In the genomic region with DNA sequence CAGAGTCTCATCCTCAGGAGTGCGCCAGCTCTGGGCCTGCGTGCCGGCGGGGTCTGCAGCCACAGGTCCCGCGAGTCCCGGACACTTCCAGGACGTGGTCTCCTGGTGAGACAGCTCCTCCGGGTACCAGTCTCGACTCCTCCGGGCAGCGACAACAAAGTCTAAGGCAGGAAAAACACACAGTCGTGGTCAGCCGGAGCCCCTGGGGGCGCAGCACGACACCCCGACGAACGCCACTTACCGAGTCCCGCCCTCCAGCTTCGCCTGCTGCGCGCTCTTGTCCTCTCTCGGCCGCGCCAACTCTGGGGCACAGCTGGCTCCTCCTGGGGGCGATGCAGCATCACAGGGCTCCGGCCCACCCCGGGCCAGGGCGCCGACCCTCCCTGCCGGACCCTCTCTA, we compare ENCODE assay signal across 8 cellular contexts. TPM values are rescaled to one million over a fixed set of nuclear protein-coding genes. Genes with fewer than 3 reads are reported as not detected.
DNase-seq lines count a peak whose midpoint lies in the region; ATAC-seq and TF ChIP-seq lines count a peak whose summit lies in the region.

No MANE protein-coding gene starts in this region.

- H3K27me3 ChIP-seq in sigmoid colon = peaks cover 0 to 5% (median 0%) of the 10 kb centered on the region in 3 donors

- no peak for TF ChIP-seq CTCF in glutamatergic neuron (IDR thresholded peaks at IDR 0.05; ENCODE audit: partially characterized antibody, unreplicated experiment)
- TF ChIP-seq CTCF in sigmoid colon (IDR thresholded peaks at IDR 0.05) = no peak

- DNase-seq in ELF-1 (ENCODE audit: low read depth, low spot score) (peak; percentile 45), SK-N-DZ (ENCODE audit: low spot score) (peak; percentile 64), glutamatergic neuron (peak; percentile 76), sigmoid colon (no peak), epidermal melanocyte (ENCODE audit: insufficient read length, low spot score) (no peak), HuH-7 (ENCODE audit: low spot score) (no peak), NOMO-1 (lab: John Stamatoyannopoulos, UW; ENCODE audit: unreplicated experiment in 2 of 2) (no peak)

- H3K4me1 ChIP-seq in sigmoid colon = peaks cover 0 to 21% (median 17%) of the 10 kb centered on the region in 4 donors

- no peak for TF ChIP-seq EP300 in sigmoid colon (IDR thresholded peaks at IDR 0.05)

- peaks cover 8% of the 10 kb centered on the region for H3K36me3 Mint-ChIP-seq in glutamatergic neuron (ENCODE audit: unreplicated experiment)

- H3K27ac Mint-ChIP-seq in glutamatergic neuron (ENCODE audit: unreplicated experiment) = peak overlapping the region; percentile 96

- TF ChIP-seq POLR2A in sigmoid colon (IDR thresholded peaks at IDR 0.05) = no peak

- H3K9me3 Mint-ChIP-seq in glutamatergic neuron (ENCODE audit: unreplicated experiment) = peaks cover 5% of the 10 kb centered on the region

- 24 to 35% methylated on average over 33 of the region's 33 CpGs for WGBS in sigmoid colon, 2 donors

- H3K4me3 ChIP-seq in sigmoid colon = peak overlapping the region; percentile 44 to 70 (median 62)

- no peaks in the 10 kb centered on the region for H3K9me3 ChIP-seq in sigmoid colon

- peaks cover 6% of the 10 kb centered on the region for H3K4me1 Mint-ChIP-seq in glutamatergic neuron (ENCODE audit: low read depth, unreplicated experiment)

- peak overlapping the region; percentile 96 for H3K4me3 Mint-ChIP-seq in glutamatergic neuron (ENCODE audit: unreplicated experiment)

- ATAC-seq in GM19467 (IDR thresholded peaks at IDR 0.05; ENCODE audit: unreplicated experiment) = no peak

- peaks cover 12% of the 10 kb centered on the region for H3K27me3 Mint-ChIP-seq in glutamatergic neuron (ENCODE audit: unreplicated experiment)

- intact Hi-C loops in sigmoid colon (cut with DNase I) = no loop called here

- H3K36me3 ChIP-seq in sigmoid colon = no peaks in the 10 kb centered on the region

- peak overlapping the region in 2 of 4 donors; percentile 73 to 74 for H3K27ac ChIP-seq in sigmoid colon

RNA-seq across cellular contexts. Expression of a gene that starts 13.4 kb away (rescaled TPM):
- polyA plus RNA-seq in SK-N-DZ (2014; cell fraction: cytosol; rRNA removed) = 63.0 and 67.7 TPM in 2 replicates
- polyA plus RNA-seq in SK-N-DZ (2014; cell fraction: nucleus; rRNA removed) = 42.0 and 47.7 TPM in 2 replicates
- total RNA-seq in glutamatergic neuron (ENCODE audit: unreplicated experiment) = 23.2 TPM
- 10 to 100 TPM in 3 of 4 donors, 1 to 10 TPM in 1; 6.1 to 16.6 (median 15.7) TPM for total RNA-seq in sigmoid colon
- 10 to 100 TPM in 1 of 3 donors, 1 to 10 TPM in 2; 3.6 to 12.0 (median 7.6) TPM for polyA plus RNA-seq in sigmoid colon

RNA-seq across cellular contexts. Expression of a gene that starts 13.8 kb away (rescaled TPM):
- 32.5 and 34.5 TPM in 2 replicates for polyA plus RNA-seq in SK-N-DZ (2014; cell fraction: cytosol; rRNA removed)
- polyA plus RNA-seq in SK-N-DZ (2014; cell fraction: nucleus; rRNA removed) = 72.4 and 77.7 TPM in 2 replicates
- 56.1 TPM for total RNA-seq in glutamatergic neuron (ENCODE audit: unreplicated experiment)
- total RNA-seq in sigmoid colon = 10 to 100 TPM; 14.3 to 40.0 (median 18.0) TPM
- 10 to 100 TPM; 23.1 to 51.3 (median 24.6) TPM for polyA plus RNA-seq in sigmoid colon

RNA-seq across cellular contexts. Expression of a gene that starts 31.0 kb away (rescaled TPM):
- 19.4 and 24.0 TPM in 2 replicates for polyA plus RNA-seq in SK-N-DZ (2014; cell fraction: cytosol; rRNA removed)
- polyA plus RNA-seq in SK-N-DZ (2014; cell fraction: nucleus; rRNA removed) = 22.1 and 36.5 TPM in 2 replicates
- total RNA-seq in glutamatergic neuron (ENCODE audit: unreplicated experiment) (23.9 TPM), sigmoid colon (1 to 10 TPM; 7.1 to 9.8 (median 8.4) TPM)
- 1 to 10 TPM; 2.3 to 8.3 (median 3.0) TPM for polyA plus RNA-seq in sigmoid colon

Comparison
In these comparisons a context has a peak if more than half of its experiments do, and no peak if none do; other contexts are left out.
1. DNase-seq: peak in ELF-1 (single experiment), SK-N-DZ (single experiment) and glutamatergic neuron (single experiment); none in sigmoid colon (single experiment), epidermal melanocyte (single experiment), HuH-7 (single experiment) and NOMO-1 (0 of 2).